Comparison of ENCODE assay signal across 25 cellular contexts in genomic region chr1:163737261-163737660, GRCh38.
"Had no signal": no experiment of that assay in that cellular context is flagged by ENCODE, and none has a peak within 500 bp of the region (broad histone marks: within the 10 kb centered on the region; RNA-seq: fewer than 3 reads in every experiment).

No MANE protein-coding gene starts in this region.

- H3K36me3 ChIP-seq: uterus, WERI-Rb-1 had no signal

- DNase-seq: activated CD4-positive, alpha-beta T cell treated with anti-CD3 and anti-CD28 coated beads, Interleukin-2, amount 10 ng/mL, durations not matched to agents 7 days and 5 days; activated CD4-positive, CD25-positive, alpha-beta regulatory T cell treated with anti-CD3 and anti-CD28 coated beads, Interleukin-2, amount 50 U/mL, for 72 hours; activated CD8-positive, alpha-beta memory T cell treated with anti-CD3 and anti-CD28 coated beads, Interleukin-2, amount 10 ng/mL, durations not matched to agents 7 days and 5 days; activated CD8-positive, alpha-beta T cell treated with anti-CD3 and anti-CD28 coated beads for 36 hours; activated effector memory CD4-positive, alpha-beta T cell treated with anti-CD3 and anti-CD28 coated beads, Interleukin-2, amount 50 U/mL, for 16 hours; activated naive CD4-positive, alpha-beta T cell treated with anti-CD3 and anti-CD28 coated beads, Interleukin-2, amount 10 ng/mL, durations not matched to agents 7 days and 5 days; activated naive CD8-positive, alpha-beta T cell treated with anti-CD3 and anti-CD28 coated beads, Interleukin-2, amount 50 U/mL, for 24 hours; activated T-cell treated with anti-CD3 and anti-CD28 coated beads for 4 hours; anterior cingulate cortex; foreskin melanocyte; midbrain; occipital lobe; posterior cingulate gyrus; small intestine; stimulated activated CD4-positive, alpha-beta T cell treated with anti-CD3 and anti-CD28 coated beads, Interleukin-15, amount 100 ng/mL, for 24 hours; stimulated activated CD4-positive, alpha-beta T cell treated with anti-CD3 and anti-CD28 coated beads, Interleukin-2, amount 100 ng/mL, for 48 hours; stimulated activated naive CD4-positive, alpha-beta T cell; testis; trophoblast cell; uterus; WERI-Rb-1 had no signal

- H3K9me3 ChIP-seq: testis, uterus had no signal

- H3K27ac ChIP-seq: testis, uterus, WERI-Rb-1 had no signal

- ATAC-seq: activated CD8-positive, alpha-beta memory T cell treated with anti-CD3 and anti-CD28 coated beads, Interleukin-2, amount 10 ng/mL, durations not matched to agents 7 days and 5 days; activated CD8-positive, alpha-beta T cell treated with anti-CD3 and anti-CD28 coated beads for 36 hours; activated naive CD8-positive, alpha-beta T cell treated with anti-CD3 and anti-CD28 coated beads, Interleukin-2, amount 50 U/mL, for 24 hours; left lobe of liver; natural killer cell treated with Interleukin-12 subunit alpha and Interleukin-12 subunit beta and Interleukin-15 and Interleukin-18, amount 100 ng/mL, for 72 hours; sciatic nerve had no signal

- H3K4me3 ChIP-seq: lung, testis, uterus had no signal

- H3K27me3 ChIP-seq: testis, uterus had no signal

- H3K4me1 ChIP-seq: testis, uterus had no signal
